ENCODE assay signal across 11 cellular contexts in the genomic region with DNA sequence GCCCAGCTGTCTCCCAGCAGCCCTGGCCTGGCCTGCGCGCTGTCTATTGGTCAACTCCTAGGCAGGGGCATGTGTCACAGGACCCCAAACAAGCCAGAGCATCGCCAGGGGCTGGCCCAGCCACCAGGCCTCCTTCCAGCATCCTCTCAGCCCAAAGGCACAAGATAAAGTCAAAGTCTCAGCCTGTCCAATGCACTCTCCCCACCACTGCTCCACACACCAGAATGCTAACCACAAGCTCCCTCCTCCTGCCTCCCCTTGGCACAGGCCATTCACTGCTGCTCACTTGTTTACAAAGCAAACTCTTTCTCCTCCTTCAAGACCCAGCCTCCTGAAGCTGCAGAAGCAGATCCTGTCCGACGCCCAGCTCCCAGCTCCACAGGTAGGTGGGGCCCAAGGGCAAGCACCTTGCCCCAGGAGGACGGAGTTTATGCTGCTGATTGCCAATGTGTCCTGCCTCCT.
DNase-seq lines count a peak whose midpoint lies in the region; ATAC-seq and TF ChIP-seq lines count a peak whose summit lies in the region.
"Had no signal": no experiment of that assay in that cellular context is flagged by ENCODE, and none has a peak within 500 bp of the region (broad histone marks: within the 10 kb centered on the region; RNA-seq: fewer than 3 reads in every experiment).

No MANE protein-coding gene starts in this region.

- no peaks in the 10 kb centered on the region for H3K9me3 Mint-ChIP-seq in H9
- no peaks in the 10 kb centered on the region for H3K9me3 Mint-ChIP-seq in brain
- no peaks in the 10 kb centered on the region for H3K9me3 Mint-ChIP-seq in activated CD8-positive, alpha-beta T cell treated with anti-CD3 and anti-CD28 coated beads, Interleukin-2, amount 10 ng/mL, durations not matched to agents 7 days and 5 days (ENCODE audit: insufficient read depth)
- no peaks in the 10 kb centered on the region for H3K9me3 Mint-ChIP-seq in activated T-helper 17 cell treated with anti-CD3 and anti-CD28 coated beads, Interleukin-2, amount 50 U/mL, for 72 hours

- intact Hi-C loops in left colon (cut with DNase I, micrococcal nuclease): no loop called here

- H3K27me3 ChIP-seq in H9 (ENCODE audit: insufficient read depth, low read length): no peaks in the 10 kb centered on the region
- H3K27me3 ChIP-seq: MG63 had no signal

- no peak overlapping the region for H2BK120ac ChIP-seq in H9 (ENCODE audit: low read depth, low read length, poor library complexity, severe bottlenecking)

- ATAC-seq in left colon (peak; percentile 72), GM19324 (IDR thresholded peaks at IDR 0.05; ENCODE audit: low FRiP score, unreplicated experiment) (no peak), HG02852 (IDR thresholded peaks at IDR 0.05; ENCODE audit: unreplicated experiment) (no peak)
- ATAC-seq in activated CD8-positive, alpha-beta T cell treated with anti-CD3 and anti-CD28 coated beads, Interleukin-2, amount 10 ng/mL, durations not matched to agents 7 days and 5 days: no peak
- ATAC-seq in activated T-helper 17 cell treated with anti-CD3 and anti-CD28 coated beads, Interleukin-2, amount 50 U/mL, for 72 hours (replicated peaks): no peak

- H3K4me1 ChIP-seq in H9 (ENCODE audit: insufficient read depth, low read length): no peaks in the 10 kb centered on the region; the same call in 1 of the 2 replicates

- no peak overlapping the region for H2BK5ac ChIP-seq in H9 (ENCODE audit: insufficient read length, low read length)

- no peaks in the 10 kb centered on the region for H3K36me3 Mint-ChIP-seq in H9 (ENCODE audit: insufficient read depth in 1 of 3, low read depth in 3 of 3)
- H3K36me3 Mint-ChIP-seq in brain: no peaks in the 10 kb centered on the region
- no peaks in the 10 kb centered on the region for H3K36me3 Mint-ChIP-seq in activated CD8-positive, alpha-beta T cell treated with anti-CD3 and anti-CD28 coated beads, Interleukin-2, amount 10 ng/mL, durations not matched to agents 7 days and 5 days (ENCODE audit: low read depth)
- no peaks in the 10 kb centered on the region for H3K36me3 Mint-ChIP-seq in activated T-helper 17 cell treated with anti-CD3 and anti-CD28 coated beads, Interleukin-2, amount 50 U/mL, for 72 hours (ENCODE audit: low read depth)

- no peak overlapping the region for H2AFZ ChIP-seq in H9 (ENCODE audit: low read length)
- H2AFZ ChIP-seq: GM23248 had no signal

- H3K4ac ChIP-seq in H9 (ENCODE audit: low read depth, low read length): no peak overlapping the region

- peak; percentile 10 for DNase-seq in A172 (ENCODE audit: low spot score)
- DNase-seq in H9: peak; percentile 72
- peak in 1 of 2 donors; percentile 33 for DNase-seq in left colon
- DNase-seq in activated CD8-positive, alpha-beta T cell treated with anti-CD3 and anti-CD28 coated beads, Interleukin-2, amount 10 ng/mL, durations not matched to agents 7 days and 5 days: no peak
- DNase-seq: GM23248; MG63; stimulated activated CD4-positive, alpha-beta T cell treated with anti-CD3 and anti-CD28 coated beads, Interleukin-4, amount 100 ng/mL, for 1 hour had no signal

- H3K23ac ChIP-seq in H9 (ENCODE audit: insufficient read length, low read depth, low read length): no peak overlapping the region

- no peak overlapping the region for H3K27ac ChIP-seq in H9 (ENCODE audit: insufficient read length, low read depth, low read length)
- H3K27ac ChIP-seq: GM23248 had no signal

- peaks cover 24% of the 10 kb centered on the region for H3K27me3 Mint-ChIP-seq in H9 (ENCODE audit: low read depth)
- H3K27me3 Mint-ChIP-seq in brain: no peaks in the 10 kb centered on the region
- H3K27me3 Mint-ChIP-seq in activated CD8-positive, alpha-beta T cell treated with anti-CD3 and anti-CD28 coated beads, Interleukin-2, amount 10 ng/mL, durations not matched to agents 7 days and 5 days (ENCODE audit: low read depth): peaks cover 6% of the 10 kb centered on the region
- no peaks in the 10 kb centered on the region for H3K27me3 Mint-ChIP-seq in activated T-helper 17 cell treated with anti-CD3 and anti-CD28 coated beads, Interleukin-2, amount 50 U/mL, for 72 hours

- H3K9ac ChIP-seq in H9 (ENCODE audit: extremely low read depth, insufficient read length, low read length): no peak overlapping the region
- H3K9ac ChIP-seq: GM23248 had no signal

- no peaks in the 10 kb centered on the region for H3K9me3 ChIP-seq in H9 (ENCODE audit: control insufficient read depth, low read depth, low read length)
- H3K9me3 ChIP-seq: MG63 had no signal

- H3K23me2 ChIP-seq in H9 (ENCODE audit: insufficient read length, low read depth, low read length, poor library complexity, severe bottlenecking): no peaks in the 10 kb centered on the region

- CTCF ChIA-PET in activated CD8-positive, alpha-beta T cell treated with anti-CD3 and anti-CD28 coated beads, Interleukin-2, amount 10 ng/mL, durations not matched to agents 7 days and 5 days (lab: Charles Lee): no interaction called here

- POLR2A ChIA-PET in activated CD8-positive, alpha-beta T cell treated with anti-CD3 and anti-CD28 coated beads, Interleukin-2, amount 10 ng/mL, durations not matched to agents 7 days and 5 days (lab: Charles Lee): no interaction called here

- H2BK20ac ChIP-seq in H9 (ENCODE audit: low read depth, low read length, poor library complexity, severe bottlenecking): no peak overlapping the region

- H3K14ac ChIP-seq in H9 (ENCODE audit: insufficient read depth, low read length): no peak overlapping the region

- peak overlapping the region in 1 of 2 experiments; percentile 36; a peak in 1 of 5 replicates for H3K4me3 Mint-ChIP-seq in H9
- no peak overlapping the region for H3K4me3 Mint-ChIP-seq in brain
- no peak overlapping the region for H3K4me3 Mint-ChIP-seq in activated CD8-positive, alpha-beta T cell treated with anti-CD3 and anti-CD28 coated beads, Interleukin-2, amount 10 ng/mL, durations not matched to agents 7 days and 5 days
- H3K4me3 Mint-ChIP-seq in activated T-helper 17 cell treated with anti-CD3 and anti-CD28 coated beads, Interleukin-2, amount 50 U/mL, for 72 hours: no peak overlapping the region

- H3K18ac ChIP-seq in H9 (ENCODE audit: insufficient read length, low read depth, low read length): no peak overlapping the region

- H3K56ac ChIP-seq in H9 (ENCODE audit: insufficient read length, low read depth, low read length): no peak overlapping the region

- H2BK15ac ChIP-seq in H9 (ENCODE audit: low read depth, low read length): no peak overlapping the region

- H2BK12ac ChIP-seq in H9 (ENCODE audit: insufficient read length, low read depth, low read length): no peak overlapping the region

- peak; percentile 51 for TF ChIP-seq CTCF in H9 (conservative IDR thresholded peaks at IDR 0.05)
- TF ChIP-seq CTCF in brain (conservative IDR thresholded peaks at IDR 0.05): no peak

- no peak overlapping the region for H4K8ac ChIP-seq in H9 (replicated peaks; ENCODE audit: insufficient read length, low read depth, low read length)

- no peaks in the 10 kb centered on the region for H3K79me2 ChIP-seq in H9 (ENCODE audit: insufficient read depth, low read length)

- no peak overlapping the region for H3K4me2 ChIP-seq in H9 (ENCODE audit: insufficient read depth, insufficient read length, low read length)

- H3K27ac Mint-ChIP-seq in H9: no peak overlapping the region; a peak in 1 of 7 replicates
- peak overlapping the region in 4 of 5 experiments; percentile 16 to 87 (median 48) for H3K27ac Mint-ChIP-seq in brain
- no peak overlapping the region for H3K27ac Mint-ChIP-seq in activated CD8-positive, alpha-beta T cell treated with anti-CD3 and anti-CD28 coated beads, Interleukin-2, amount 10 ng/mL, durations not matched to agents 7 days and 5 days
- no peak overlapping the region for H3K27ac Mint-ChIP-seq in activated T-helper 17 cell treated with anti-CD3 and anti-CD28 coated beads, Interleukin-2, amount 50 U/mL, for 72 hours

- H3K79me1 ChIP-seq in H9 (ENCODE audit: insufficient read depth, low read depth, low read length, poor library complexity, severe bottlenecking): no peaks in the 10 kb centered on the region

- H4K5ac ChIP-seq in H9 (ENCODE audit: insufficient read length, low read depth, low read length): no peak overlapping the region

- no CpG with 5 or more reads among the region's 6 CpGs for WGBS in H9 (ENCODE audit: extremely low coverage, insufficient read length, low lambda C conversion rate)

- H3K4me1 Mint-ChIP-seq in H9 (peaks cover 20 to 22% of the 10 kb centered on the region in 2 experiments), brain (peaks cover 50% of the 10 kb centered on the region)
- H3K4me1 Mint-ChIP-seq in activated CD8-positive, alpha-beta T cell treated with anti-CD3 and anti-CD28 coated beads, Interleukin-2, amount 10 ng/mL, durations not matched to agents 7 days and 5 days (ENCODE audit: low read depth): no peaks in the 10 kb centered on the region
- H3K4me1 Mint-ChIP-seq in activated T-helper 17 cell treated with anti-CD3 and anti-CD28 coated beads, Interleukin-2, amount 50 U/mL, for 72 hours: no peaks in the 10 kb centered on the region

- H4K20me1 ChIP-seq in H9 (ENCODE audit: control insufficient read depth, insufficient read depth, insufficient read length): no peaks in the 10 kb centered on the region

- no peak overlapping the region for H4K91ac ChIP-seq in H9 (ENCODE audit: insufficient read length, low read depth, low read length)

- no peak overlapping the region for H3T11ph ChIP-seq in H9 (ENCODE audit: low read length)

- H2AK5ac ChIP-seq in H9 (ENCODE audit: insufficient read length, low read length): no peak overlapping the region

Comparison
In these comparisons a context has a peak if more than half of its experiments do, and no peak if none do; other contexts are left out.
1. H3K27ac Mint-ChIP-seq: peak in brain (4 of 5); none in H9 (0 of 3), activated CD8-positive, alpha-beta T cell treated with anti-CD3 and anti-CD28 coated beads, Interleukin-2, amount 10 ng/mL, durations not matched to agents 7 days and 5 days (single experiment) and activated T-helper 17 cell treated with anti-CD3 and anti-CD28 coated beads, Interleukin-2, amount 50 U/mL, for 72 hours (single experiment).